24 cellular contexts compared by ENCODE assay signal in the genomic region with DNA sequence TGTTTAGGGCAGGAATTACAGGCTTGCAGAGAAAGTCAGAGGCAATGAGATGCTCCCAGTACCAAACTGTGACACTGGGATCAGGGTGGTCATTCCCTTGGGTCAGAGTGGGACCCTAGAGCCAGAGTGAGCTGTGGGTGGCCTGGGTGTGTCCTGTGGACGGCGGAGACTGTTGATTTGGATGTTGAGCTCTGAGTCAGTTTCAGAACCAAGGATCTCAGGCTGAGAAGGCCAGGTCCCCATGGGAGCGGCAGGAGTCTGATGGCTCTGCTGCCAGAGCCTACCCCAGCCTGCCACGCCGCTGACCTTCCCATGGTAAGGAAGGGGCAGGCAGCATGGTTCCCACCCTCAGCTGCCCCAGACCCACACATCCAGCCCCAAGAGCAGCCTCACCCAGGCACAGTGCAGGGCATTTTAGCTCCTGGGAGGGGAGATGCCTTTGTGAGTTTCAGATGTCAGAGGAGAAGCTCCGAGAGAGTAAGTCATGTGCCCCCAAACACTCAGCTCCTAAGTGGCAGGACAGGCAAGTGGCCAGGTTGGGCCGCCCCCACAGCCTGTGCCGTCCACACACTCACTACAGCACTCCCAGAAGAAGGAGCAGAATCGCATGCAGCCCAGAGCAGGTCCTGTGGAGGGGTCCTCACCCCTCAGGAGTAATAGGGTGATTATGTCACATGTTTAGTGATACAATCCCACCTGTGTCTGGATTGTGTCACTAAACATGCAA. TPM values are rescaled to one million over a fixed set of nuclear protein-coding genes. Genes with fewer than 3 reads are reported as not detected.
DNase-seq lines count a peak whose midpoint lies in the region; ATAC-seq and TF ChIP-seq lines count a peak whose summit lies in the region.
"Had no signal": no experiment of that assay in that cellular context is flagged by ENCODE, and none has a peak within 500 bp of the region (broad histone marks: within the 10 kb centered on the region; RNA-seq: fewer than 3 reads in every experiment).

No MANE protein-coding gene starts in this region.

- H3K27me3 Mint-ChIP-seq in nephron progenitor cell (ENCODE audit: low read depth, poor library complexity) = peaks cover 8% of the 10 kb centered on the region
- H3K27me3 Mint-ChIP-seq: activated CD4-positive, alpha-beta T cell treated with anti-CD3 and anti-CD28 coated beads, Interleukin-2, amount 10 ng/mL, durations not matched to agents 7 days and 5 days had no signal

- no peak overlapping the region for H2AFZ ChIP-seq in MM.1S (ENCODE audit: low read length)

- TF ChIP-seq CTCF in esophagus muscularis mucosa (IDR thresholded peaks at IDR 0.05) (no peak), nephron progenitor cell (IDR thresholded peaks at IDR 0.05) (no peak), MM.1S (IDR thresholded peaks at IDR 0.05; ENCODE audit: low read length) (no peak)

- H3K27ac Mint-ChIP-seq in nephron progenitor cell = peak overlapping the region; percentile 75
- H3K27ac Mint-ChIP-seq: activated CD4-positive, alpha-beta T cell treated with anti-CD3 and anti-CD28 coated beads, Interleukin-2, amount 10 ng/mL, durations not matched to agents 7 days and 5 days had no signal

- no peak overlapping the region for H3K9ac ChIP-seq in MM.1S (ENCODE audit: low read length)

- ATAC-seq in right cardiac atrium (no peak), left ventricle myocardium superior (no peak), GM19452 (IDR thresholded peaks at IDR 0.05; ENCODE audit: unreplicated experiment) (no peak)
- ATAC-seq: gastrocnemius medialis, left colon had no signal

- no peak overlapping the region for H3K27ac ChIP-seq in right cardiac atrium (ENCODE audit: low read length)
- H3K27ac ChIP-seq in esophagus muscularis mucosa (replicated peaks in 1 of 4) = peak overlapping the region in 3 of 4 donors; percentile 62 to 81 (median 70)
- no peak overlapping the region for H3K27ac ChIP-seq in MM.1S (ENCODE audit: low read length)
- H3K27ac ChIP-seq: C4-2B had no signal

- H3K79me2 ChIP-seq in MM.1S (ENCODE audit: low read length) = no peaks in the 10 kb centered on the region

- no peak for TF ChIP-seq EP300 in esophagus muscularis mucosa (IDR thresholded peaks at IDR 0.05)

- no peak overlapping the region for H3K4me3 ChIP-seq in right cardiac atrium (ENCODE audit: low read length)
- H3K4me3 ChIP-seq in esophagus muscularis mucosa = no peak overlapping the region
- H3K4me3 ChIP-seq in MM.1S (ENCODE audit: low read length) = no peak overlapping the region
- H3K4me3 ChIP-seq: coronary artery, gastrocnemius medialis, skin epidermis had no signal

- H3K9me3 Mint-ChIP-seq in nephron progenitor cell = no peaks in the 10 kb centered on the region
- H3K9me3 Mint-ChIP-seq: activated CD4-positive, alpha-beta T cell treated with anti-CD3 and anti-CD28 coated beads, Interleukin-2, amount 10 ng/mL, durations not matched to agents 7 days and 5 days had no signal

- H3K27me3 ChIP-seq in right cardiac atrium (ENCODE audit: control insufficient read depth, insufficient read depth) (no peaks in the 10 kb centered on the region), esophagus muscularis mucosa (no peaks in the 10 kb centered on the region), MM.1S (replicated peaks; ENCODE audit: insufficient read depth, low read length) (no peaks in the 10 kb centered on the region)

- H3K4me1 ChIP-seq in right cardiac atrium (ENCODE audit: control insufficient read depth, insufficient read depth, low read length) = peaks cover 10% of the 10 kb centered on the region
- peaks cover 33 to 61% (median 51%) of the 10 kb centered on the region in 4 donors for H3K4me1 ChIP-seq in esophagus muscularis mucosa
- peaks cover 9% of the 10 kb centered on the region; the same call in 1 of the 2 replicates for H3K4me1 ChIP-seq in MM.1S (ENCODE audit: low read length)

- no peak overlapping the region for H3K4me2 ChIP-seq in MM.1S (ENCODE audit: low read depth, low read length)

- H3K9me3 ChIP-seq in right cardiac atrium (ENCODE audit: control insufficient read depth, low read length) (no peaks in the 10 kb centered on the region), esophagus muscularis mucosa (no peaks in the 10 kb centered on the region), MM.1S (replicated peaks; ENCODE audit: insufficient read depth, low read length) (no peaks in the 10 kb centered on the region)
- H3K9me3 ChIP-seq: gastrocnemius medialis had no signal

- peak overlapping the region; percentile 25 for H3K4me3 Mint-ChIP-seq in nephron progenitor cell
- H3K4me3 Mint-ChIP-seq: activated CD4-positive, alpha-beta T cell treated with anti-CD3 and anti-CD28 coated beads, Interleukin-2, amount 10 ng/mL, durations not matched to agents 7 days and 5 days had no signal

- H3K36me3 ChIP-seq in esophagus muscularis mucosa (no peaks in the 10 kb centered on the region), MM.1S (replicated peaks; ENCODE audit: insufficient read depth, low read length) (no peaks in the 10 kb centered on the region)
- H3K36me3 ChIP-seq: gastrocnemius medialis had no signal

- WGBS in right cardiac atrium = 65% methylated on average over 9 of the region's 9 CpGs
- whole genome bisulfite sequencing in esophagus muscularis mucosa = 96% methylated on average over 4 of the region's 9 CpGs

- no peaks in the 10 kb centered on the region for H3F3A ChIP-seq in MM.1S (ENCODE audit: insufficient read depth, low read length)

- DNase-seq in right cardiac atrium (peak; percentile 44 to 66 (median 65)), left ventricle myocardium superior (no peak), esophagus muscularis mucosa (ENCODE audit: extremely low spot score) (no peak), nephron progenitor cell (no peak), medulla oblongata (ENCODE audit: extremely low spot score) (no peak), MM.1S (no peak), AG08395 (ENCODE audit: low spot score) (no peak)
- DNase-seq: activated CD4-positive, alpha-beta T cell treated with anti-CD3 and anti-CD28 coated beads, Interleukin-2, amount 10 ng/mL, durations not matched to agents 7 days and 5 days; activated naive CD4-positive, alpha-beta T cell; DMS 273 treated with DMSO at 0.1 percent for 48 hours; gastrocnemius medialis; GF-D8; left colon; NCI-H1694 treated with DMSO at 0.1 percent for 48 hours; NCI-H748 treated with DMSO at 0.1 percent for 48 hours; SIG-M5; stimulated activated CD4-positive, alpha-beta T cell treated with anti-CD3 and anti-CD28 coated beads, Interleukin-4, amount 100 ng/mL, for 24 hours had no signal

- TF ChIP-seq POLR2A in esophagus muscularis mucosa (IDR thresholded peaks at IDR 0.05; ENCODE audit: low read depth) = no peak

- intact Hi-C loops in right cardiac atrium (cut with DNase I) (loop anchor here (5.0 to 10.0 kb wide), 5 partner anchors 53 to 180 kb away; partner anchors contain the start of gene STUM (in 2 of the 4)), left ventricle myocardium superior (cut with micrococcal nuclease) (no loop called here), esophagus muscularis mucosa (cut with DNase I) (no loop called here)

- H3K9me2 ChIP-seq in MM.1S (replicated peaks; ENCODE audit: insufficient read depth, low read length) = no peaks in the 10 kb centered on the region

- no peaks in the 10 kb centered on the region for H3K36me3 Mint-ChIP-seq in nephron progenitor cell (ENCODE audit: low read depth)

- H4K20me1 ChIP-seq in MM.1S (ENCODE audit: insufficient read depth, low read length) = no peaks in the 10 kb centered on the region

- H3K4me1 Mint-ChIP-seq in nephron progenitor cell = peaks cover 60% of the 10 kb centered on the region

RNA-seq across cellular contexts. Expression of gene STUM, which starts 56.4 kb away (rescaled TPM):
- total RNA-seq in right cardiac atrium = 1 to 10 TPM in 2 of 4 donors, under 1 TPM in 2; 0.47 to 1.2 (median 0.86) TPM
- 0.70 TPM for polyA plus RNA-seq in right cardiac atrium
- total RNA-seq in left ventricle myocardium superior = 1.3 TPM
- 1 to 10 TPM; 3.1 to 7.6 (median 6.3) TPM for total RNA-seq in esophagus muscularis mucosa
- total RNA-seq: activated CD4-positive, alpha-beta T cell treated with anti-CD3 and anti-CD28 coated beads, Interleukin-2, amount 10 ng/mL, durations not matched to agents 7 days and 5 days; astrocyte; OCI-LY7; T-helper 1 cell treated with Interleukin-12 subunit alpha and Interleukin-12 subunit beta and Interleukin-4 antibody, amounts not matched to agents 30 ng/mL and 1 ng/mL, for 36 hours had no signal

Comparison
In these comparisons a context has a peak if more than half of its experiments do, and no peak if none do; other contexts are left out.
1. DNase-seq: peak in right cardiac atrium (3 of 3); none in left ventricle myocardium superior (single experiment), esophagus muscularis mucosa (single experiment), nephron progenitor cell (single experiment), medulla oblongata (single experiment), MM.1S (single experiment) and AG08395 (single experiment).
2. intact Hi-C loops: an anchor here in right cardiac atrium (5.0 to 10.0 kb wide); none called in left ventricle myocardium superior and esophagus muscularis mucosa.
3. H3K27ac ChIP-seq: peak in esophagus muscularis mucosa (3 of 4); none in right cardiac atrium (single experiment) and MM.1S (single experiment).